9 cellular contexts compared by ENCODE assay signal in the genomic region with DNA sequence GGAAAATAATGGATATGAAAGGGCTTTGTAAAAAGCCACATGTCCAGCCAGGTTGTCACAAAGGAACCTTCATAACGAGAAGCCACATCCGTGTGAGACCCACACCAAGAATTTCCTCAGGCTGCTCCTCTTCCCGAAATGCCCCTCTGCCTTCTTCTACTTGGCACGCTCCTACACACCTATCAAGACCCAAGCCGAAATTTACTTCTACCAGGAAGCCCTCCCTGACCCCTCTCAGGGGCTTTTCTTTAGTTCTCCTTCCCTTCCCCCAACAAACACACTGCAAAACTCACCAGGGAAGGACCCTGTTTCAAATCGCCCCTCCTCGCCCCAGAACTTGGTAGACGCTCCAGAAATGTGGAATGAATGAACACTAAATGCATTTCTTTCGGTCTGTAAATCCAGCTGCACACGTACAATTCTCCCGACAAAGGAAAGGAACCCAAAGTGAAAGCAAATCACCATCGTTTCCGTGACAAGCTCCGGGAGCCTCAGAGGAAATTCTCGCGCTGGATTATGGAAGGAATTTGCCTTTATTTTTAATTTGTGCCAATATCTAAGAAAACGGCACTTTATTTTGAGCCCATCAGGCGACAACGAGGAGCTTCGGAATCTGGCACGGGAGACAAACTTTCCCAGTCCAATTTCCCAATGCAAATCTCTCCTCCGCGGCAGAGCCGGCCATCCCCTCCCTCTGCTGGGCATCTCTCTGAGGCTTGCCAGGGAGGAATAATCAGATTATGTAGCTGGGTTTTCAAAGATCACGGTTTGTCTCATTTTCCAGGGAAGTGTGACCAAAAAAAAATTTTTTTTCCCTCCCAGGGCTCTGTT. TPM values are rescaled to one million over a fixed set of nuclear protein-coding genes. Genes with fewer than 3 reads are reported as not detected.
DNase-seq lines count a peak whose midpoint lies in the region; ATAC-seq and TF ChIP-seq lines count a peak whose summit lies in the region.
"Had no signal": no experiment of that assay in that cellular context is flagged by ENCODE, and none has a peak within 500 bp of the region (broad histone marks: within the 10 kb centered on the region; RNA-seq: fewer than 3 reads in every experiment).

No MANE protein-coding gene starts in this region.

- H3K4me1 Mint-ChIP-seq in activated CD4-positive, alpha-beta memory T cell treated with anti-CD3 and anti-CD28 coated beads, Interleukin-2, amount 10 ng/mL, durations not matched to agents 7 days and 5 days, result peaks cover 26% of the 10 kb centered on the region
- H3K4me1 Mint-ChIP-seq in stimulated activated memory B cell treated with anti-CD40 and anti-IgM and Interleukin-4, amounts not matched to agents 10 μg/mL and 1 μg/mL and 100 μg/mL, for 72 hours, result peaks cover 25% of the 10 kb centered on the region

- peak; percentile 10 for TF ChIP-seq CTCF in hepatocyte (IDR thresholded peaks at IDR 0.05; ENCODE audit: poor library complexity)

- H3K9me3 ChIP-seq in hepatocyte (ENCODE audit: low read depth), result no peaks in the 10 kb centered on the region

- 67% methylated on average over 25 of the region's 25 CpGs for WGBS in hepatocyte (ENCODE audit: low lambda C conversion rate, missing lambda C conversion rate)

- no peak for ATAC-seq in stimulated activated memory B cell treated with anti-CD40 and anti-IgM and Interleukin-4, amounts not matched to agents 10 μg/mL and 1 μg/mL and 100 μg/mL, for 72 hours
- no peak for ATAC-seq in GM18498 (IDR thresholded peaks at IDR 0.05; ENCODE audit: unreplicated experiment)

- H3K9me3 Mint-ChIP-seq in activated CD4-positive, alpha-beta memory T cell treated with anti-CD3 and anti-CD28 coated beads, Interleukin-2, amount 10 ng/mL, durations not matched to agents 7 days and 5 days, result no peaks in the 10 kb centered on the region
- peaks cover 5% of the 10 kb centered on the region for H3K9me3 Mint-ChIP-seq in stimulated activated memory B cell treated with anti-CD40 and anti-IgM and Interleukin-4, amounts not matched to agents 10 μg/mL and 1 μg/mL and 100 μg/mL, for 72 hours

- DNase-seq in DMS79 treated with DMSO at 0.1 percent for 48 hours (lab: John Stamatoyannopoulos, UW) (peak; percentile 33), DMS79 (lab: John Stamatoyannopoulos, UW) (no peak), hepatocyte (ENCODE audit: low spot score) (no peak), NCI-H1105 treated with DMSO at 0.1 percent for 48 hours (lab: John Stamatoyannopoulos, UW) (no peak), NCI-H345 (lab: John Stamatoyannopoulos, UW) (no peak)
- no peak for DNase-seq in activated CD4-positive, alpha-beta memory T cell treated with anti-CD3 and anti-CD28 coated beads, Interleukin-2, amount 10 ng/mL, durations not matched to agents 7 days and 5 days

- H3K4me1 ChIP-seq in hepatocyte (ENCODE audit: insufficient read depth), result no peaks in the 10 kb centered on the region

- peaks cover 28% of the 10 kb centered on the region for H3K27me3 ChIP-seq in hepatocyte

- no peak overlapping the region for H2AFZ ChIP-seq in hepatocyte

- no peaks in the 10 kb centered on the region for H4K20me1 ChIP-seq in hepatocyte (ENCODE audit: insufficient read depth, poor library complexity, severe bottlenecking)

- H3K4me3 ChIP-seq in hepatocyte, result no peak overlapping the region

- H3K27ac ChIP-seq in hepatocyte, result peak overlapping the region; percentile 15
- H3K27ac ChIP-seq: C4-2B had no signal

- POLR2A ChIA-PET in activated CD4-positive, alpha-beta memory T cell treated with anti-CD3 and anti-CD28 coated beads, Interleukin-2, amount 10 ng/mL, durations not matched to agents 7 days and 5 days (lab: Charles Lee), result no interaction called here

- CTCF ChIA-PET in activated CD4-positive, alpha-beta memory T cell treated with anti-CD3 and anti-CD28 coated beads, Interleukin-2, amount 10 ng/mL, durations not matched to agents 7 days and 5 days (lab: Charles Lee), result no interaction called here

- peaks cover 63% of the 10 kb centered on the region for H3K27me3 Mint-ChIP-seq in activated CD4-positive, alpha-beta memory T cell treated with anti-CD3 and anti-CD28 coated beads, Interleukin-2, amount 10 ng/mL, durations not matched to agents 7 days and 5 days
- peaks cover 82% of the 10 kb centered on the region for H3K27me3 Mint-ChIP-seq in stimulated activated memory B cell treated with anti-CD40 and anti-IgM and Interleukin-4, amounts not matched to agents 10 μg/mL and 1 μg/mL and 100 μg/mL, for 72 hours

- peak overlapping the region; percentile 8 for H3K4me3 Mint-ChIP-seq in activated CD4-positive, alpha-beta memory T cell treated with anti-CD3 and anti-CD28 coated beads, Interleukin-2, amount 10 ng/mL, durations not matched to agents 7 days and 5 days
- peak overlapping the region; percentile 59 for H3K4me3 Mint-ChIP-seq in stimulated activated memory B cell treated with anti-CD40 and anti-IgM and Interleukin-4, amounts not matched to agents 10 μg/mL and 1 μg/mL and 100 μg/mL, for 72 hours

- H3K4me2 ChIP-seq in hepatocyte, result peak overlapping the region; percentile 67

- no peak overlapping the region for H3K27ac Mint-ChIP-seq in activated CD4-positive, alpha-beta memory T cell treated with anti-CD3 and anti-CD28 coated beads, Interleukin-2, amount 10 ng/mL, durations not matched to agents 7 days and 5 days
- no peak overlapping the region for H3K27ac Mint-ChIP-seq in stimulated activated memory B cell treated with anti-CD40 and anti-IgM and Interleukin-4, amounts not matched to agents 10 μg/mL and 1 μg/mL and 100 μg/mL, for 72 hours

- no peaks in the 10 kb centered on the region for H3K36me3 Mint-ChIP-seq in activated CD4-positive, alpha-beta memory T cell treated with anti-CD3 and anti-CD28 coated beads, Interleukin-2, amount 10 ng/mL, durations not matched to agents 7 days and 5 days (ENCODE audit: low read depth)
- H3K36me3 Mint-ChIP-seq in stimulated activated memory B cell treated with anti-CD40 and anti-IgM and Interleukin-4, amounts not matched to agents 10 μg/mL and 1 μg/mL and 100 μg/mL, for 72 hours, result no peaks in the 10 kb centered on the region

- no peaks in the 10 kb centered on the region for H3K9me2 ChIP-seq in hepatocyte (replicated peaks; ENCODE audit: insufficient read depth)

- H3K79me2 ChIP-seq in hepatocyte, result no peaks in the 10 kb centered on the region

- H3K36me3 ChIP-seq in hepatocyte (replicated peaks; ENCODE audit: insufficient read depth, low read depth), result no peaks in the 10 kb centered on the region

RNA-seq across cellular contexts. Expression of gene SHISAL1, which starts 13.2 kb away (rescaled TPM):
- not detected for total RNA-seq in activated CD4-positive, alpha-beta memory T cell treated with anti-CD3 and anti-CD28 coated beads, Interleukin-2, amount 10 ng/mL, durations not matched to agents 7 days and 5 days
- total RNA-seq in hepatocyte, result 1.8 and 2.4 TPM in 2 replicates
- 0.36 and 0.66 TPM in 2 replicates for polyA plus RNA-seq in hepatocyte
